9 cellular contexts compared by ENCODE assay signal in the genomic region with DNA sequence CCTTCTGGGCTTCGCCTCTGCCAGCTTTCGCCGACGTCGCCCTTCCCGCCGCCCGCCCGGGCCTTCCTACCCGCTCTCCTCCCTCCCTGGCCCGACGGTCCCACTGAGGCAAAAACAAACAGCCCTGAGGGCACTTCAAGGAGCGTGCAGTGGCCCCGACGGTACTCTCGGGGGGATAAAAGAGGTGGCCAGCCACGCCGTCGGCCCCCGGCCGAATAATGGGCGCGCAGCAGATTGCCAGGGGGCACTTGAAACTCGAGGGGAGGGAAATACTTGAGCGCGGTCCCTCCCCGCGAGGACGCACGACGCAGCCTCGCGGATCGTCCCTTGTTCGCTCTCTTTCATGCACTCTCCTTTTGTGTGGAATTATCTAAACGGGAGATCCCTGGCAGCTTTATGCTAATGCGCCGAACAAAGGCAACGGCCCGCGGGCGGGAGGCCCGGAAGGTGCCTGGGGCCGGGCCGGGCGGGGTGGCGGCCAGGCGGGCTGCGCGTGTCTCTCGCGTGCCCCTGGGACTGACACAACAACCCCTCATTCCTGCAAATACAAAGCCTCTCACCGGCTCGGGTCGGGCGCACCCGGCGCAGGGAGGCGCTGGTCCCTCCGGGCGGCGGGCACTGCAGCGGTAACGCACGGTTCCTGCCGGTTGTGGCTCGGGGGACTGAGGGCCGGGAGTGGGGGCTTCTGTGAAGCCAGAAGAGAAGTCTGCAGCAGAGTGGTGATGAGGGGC. TPM values are rescaled to one million over a fixed set of nuclear protein-coding genes. Genes with fewer than 3 reads are reported as not detected.
DNase-seq lines count a peak whose midpoint lies in the region; ATAC-seq and TF ChIP-seq lines count a peak whose summit lies in the region.
"Had no signal": no experiment of that assay in that cellular context is flagged by ENCODE, and none has a peak within 500 bp of the region (broad histone marks: within the 10 kb centered on the region; RNA-seq: fewer than 3 reads in every experiment).

No MANE protein-coding gene starts in this region.

- no peak for ATAC-seq in GM18867 (IDR thresholded peaks at IDR 0.05; ENCODE audit: unreplicated experiment)
- ATAC-seq in GM21786 (IDR thresholded peaks at IDR 0.05; ENCODE audit: unreplicated experiment), result no peak

- H4K91ac ChIP-seq in H9 (ENCODE audit: insufficient read length, low read depth, low read length), result no peak overlapping the region

- no peak overlapping the region for H3K27ac ChIP-seq in H9 (ENCODE audit: insufficient read length, low read depth, low read length)
- H3K27ac ChIP-seq in breast epithelium, result no peak overlapping the region
- no peak overlapping the region for H3K27ac ChIP-seq in osteoblast (ENCODE audit: low read depth, low read length)
- H3K27ac ChIP-seq: Peyer's patch had no signal

- no peak overlapping the region for H4K8ac ChIP-seq in H9 (replicated peaks; ENCODE audit: insufficient read length, low read depth, low read length)

- H3K23me2 ChIP-seq in H9 (ENCODE audit: insufficient read length, low read depth, low read length, poor library complexity, severe bottlenecking), result peaks cover 31% of the 10 kb centered on the region

- no peak overlapping the region for H2BK12ac ChIP-seq in H9 (ENCODE audit: insufficient read length, low read depth, low read length)

- H3K56ac ChIP-seq in H9 (ENCODE audit: insufficient read length, low read depth, low read length), result no peak overlapping the region

- H3K27ac Mint-ChIP-seq in H9, result peak overlapping the region in 1 of 3 experiments; percentile 55; a peak in 1 of 7 replicates
- H3K27ac Mint-ChIP-seq in activated naive CD4-positive, alpha-beta T cell treated with anti-CD3 and anti-CD28 coated beads, Interleukin-2, amount 10 ng/mL, durations not matched to agents 7 days and 5 days, result no peak overlapping the region

- no CpG with 5 or more reads among the region's 68 CpGs for WGBS in H9 (ENCODE audit: extremely low coverage, insufficient read length, low lambda C conversion rate)

- H3K14ac ChIP-seq in H9 (ENCODE audit: insufficient read depth, low read length), result no peak overlapping the region

- no peaks in the 10 kb centered on the region for H4K20me1 ChIP-seq in H9 (ENCODE audit: control insufficient read depth, insufficient read depth, insufficient read length)
- no peaks in the 10 kb centered on the region for H4K20me1 ChIP-seq in osteoblast (ENCODE audit: insufficient read depth, low read length)

- no peaks in the 10 kb centered on the region for H3K79me1 ChIP-seq in H9 (ENCODE audit: insufficient read depth, low read depth, low read length, poor library complexity, severe bottlenecking)

- peak overlapping the region; percentile 52 to 90 for H3K4me3 Mint-ChIP-seq in H9
- H3K4me3 Mint-ChIP-seq in activated naive CD4-positive, alpha-beta T cell treated with anti-CD3 and anti-CD28 coated beads, Interleukin-2, amount 10 ng/mL, durations not matched to agents 7 days and 5 days, result no peak overlapping the region

- peaks cover 37% of the 10 kb centered on the region for H3K27me3 ChIP-seq in H9 (ENCODE audit: insufficient read depth, low read length)
- H3K27me3 ChIP-seq in breast epithelium, result peaks cover 0 to 84% of the 10 kb centered on the region in 2 donors
- peaks cover 79% of the 10 kb centered on the region for H3K27me3 ChIP-seq in osteoblast (ENCODE audit: insufficient read depth, low read length)

- peak overlapping the region; percentile 19 for H3K18ac ChIP-seq in H9 (ENCODE audit: insufficient read length, low read depth, low read length)

- no peaks in the 10 kb centered on the region for H3K36me3 ChIP-seq in breast epithelium
- H3K36me3 ChIP-seq in osteoblast (ENCODE audit: insufficient read depth, low read length), result no peaks in the 10 kb centered on the region
- H3K36me3 ChIP-seq: Peyer's patch had no signal

- H2BK15ac ChIP-seq in H9 (ENCODE audit: low read depth, low read length), result no peak overlapping the region

- no peak overlapping the region for H3K23ac ChIP-seq in H9 (ENCODE audit: insufficient read length, low read depth, low read length)

- H3K4me1 ChIP-seq in H9 (ENCODE audit: insufficient read depth, low read length) (no peaks in the 10 kb centered on the region), breast epithelium (peaks cover 8 to 10% of the 10 kb centered on the region in 2 donors), osteoblast (ENCODE audit: insufficient read depth, low read length) (no peaks in the 10 kb centered on the region)

- no peak overlapping the region for H2BK20ac ChIP-seq in H9 (ENCODE audit: low read depth, low read length, poor library complexity, severe bottlenecking)

- H2AFZ ChIP-seq in H9 (ENCODE audit: low read length) (no peak overlapping the region), osteoblast (ENCODE audit: low read length) (no peak overlapping the region)

- no peaks in the 10 kb centered on the region for H3K36me3 Mint-ChIP-seq in H9 (ENCODE audit: insufficient read depth in 1 of 3, low read depth in 3 of 3)
- H3K36me3 Mint-ChIP-seq in activated naive CD4-positive, alpha-beta T cell treated with anti-CD3 and anti-CD28 coated beads, Interleukin-2, amount 10 ng/mL, durations not matched to agents 7 days and 5 days, result peaks cover 2% of the 10 kb centered on the region

- H3K4me2 ChIP-seq in H9 (ENCODE audit: insufficient read depth, insufficient read length, low read length) (peak overlapping the region; percentile 54), osteoblast (ENCODE audit: insufficient read depth, low read length) (no peak overlapping the region)

- no peak overlapping the region for H3T11ph ChIP-seq in H9 (ENCODE audit: low read length)

- H3K79me2 ChIP-seq in H9 (ENCODE audit: insufficient read depth, low read length) (no peaks in the 10 kb centered on the region), osteoblast (ENCODE audit: insufficient read depth, low read length) (no peaks in the 10 kb centered on the region)

- TF ChIP-seq CTCF in H9 (conservative IDR thresholded peaks at IDR 0.05) (peak; percentile 30; the same call in 2 of the 3 replicates), breast epithelium (IDR thresholded peaks at IDR 0.05) (no peak), osteoblast (IDR thresholded peaks at IDR 0.05; ENCODE audit: extremely low read depth, low read depth, low read length) (no peak)

- H3K9me3 Mint-ChIP-seq in H9, result no peaks in the 10 kb centered on the region; a peak in 1 of 5 replicates
- H3K9me3 Mint-ChIP-seq in activated naive CD4-positive, alpha-beta T cell treated with anti-CD3 and anti-CD28 coated beads, Interleukin-2, amount 10 ng/mL, durations not matched to agents 7 days and 5 days, result no peaks in the 10 kb centered on the region

- peak overlapping the region in 2 of 3 donors; percentile 20 to 39 for H3K4me3 ChIP-seq in breast epithelium
- no peak overlapping the region for H3K4me3 ChIP-seq in osteoblast (ENCODE audit: insufficient read depth, low read length)
- H3K4me3 ChIP-seq: Peyer's patch had no signal

- intact Hi-C loops in breast epithelium (cut with DNase I; ENCODE audit: low total_unique reads), result loop anchor here (5.0 kb wide), 1 partner anchor 1163 kb away; no protein-coding TSS in a partner anchor

- no peak overlapping the region for H3K9ac ChIP-seq in H9 (ENCODE audit: extremely low read depth, insufficient read length, low read length)

- H4K5ac ChIP-seq in H9 (ENCODE audit: insufficient read length, low read depth, low read length), result no peak overlapping the region

- DNase-seq in H9 (peak; percentile 78), NCI-H2029 treated with DMSO at 0.1 percent for 48 hours (lab: John Stamatoyannopoulos, UW) (peak; percentile 91), breast epithelium (ENCODE audit: low spot score in 2 of 2) (no peak), osteoblast (ENCODE audit: insufficient read length, low spot score, missing footprints) (peak; percentile 77)
- no peak for DNase-seq in activated naive CD4-positive, alpha-beta T cell treated with anti-CD3 and anti-CD28 coated beads, Interleukin-2, amount 10 ng/mL, durations not matched to agents 7 days and 5 days
- DNase-seq: Peyer's patch had no signal

- peaks cover 40 to 47% of the 10 kb centered on the region in 2 experiments for H3K4me1 Mint-ChIP-seq in H9
- H3K4me1 Mint-ChIP-seq in activated naive CD4-positive, alpha-beta T cell treated with anti-CD3 and anti-CD28 coated beads, Interleukin-2, amount 10 ng/mL, durations not matched to agents 7 days and 5 days, result peaks cover 20% of the 10 kb centered on the region

- no peak overlapping the region for H2AK5ac ChIP-seq in H9 (ENCODE audit: insufficient read length, low read length)

- no peak overlapping the region for H2BK120ac ChIP-seq in H9 (ENCODE audit: low read depth, low read length, poor library complexity, severe bottlenecking)

- H3K4ac ChIP-seq in H9 (ENCODE audit: low read depth, low read length), result no peak overlapping the region

- H3K9me3 ChIP-seq in H9 (ENCODE audit: control insufficient read depth, low read depth, low read length) (no peaks in the 10 kb centered on the region), breast epithelium (no peaks in the 10 kb centered on the region), osteoblast (ENCODE audit: low read depth, low read length) (no peaks in the 10 kb centered on the region)
- H3K9me3 ChIP-seq: Peyer's patch had no signal

- no peak overlapping the region for H2BK5ac ChIP-seq in H9 (ENCODE audit: insufficient read length, low read length)

- TF ChIP-seq POLR2A in breast epithelium (IDR thresholded peaks at IDR 0.05), result no peak

- CTCF ChIA-PET in activated naive CD4-positive, alpha-beta T cell treated with anti-CD3 and anti-CD28 coated beads, Interleukin-2, amount 10 ng/mL, durations not matched to agents 7 days and 5 days (lab: Charles Lee), result no interaction called here

- H3K27me3 Mint-ChIP-seq in H9 (ENCODE audit: low read depth), result peaks cover 87% of the 10 kb centered on the region
- H3K27me3 Mint-ChIP-seq in activated naive CD4-positive, alpha-beta T cell treated with anti-CD3 and anti-CD28 coated beads, Interleukin-2, amount 10 ng/mL, durations not matched to agents 7 days and 5 days, result peaks cover 87% of the 10 kb centered on the region

RNA-seq across cellular contexts. Expression of gene INSM1, which starts 3.7 kb away (rescaled TPM):
- total RNA-seq in H9 (2021) (0.81 and 0.83 TPM in 2 replicates), breast epithelium (under 1 TPM in 1 of 3 donors, not detected in 2; 0.48 TPM), osteoblast (not detected in 2 replicates)
- total RNA-seq: lung microvascular endothelial cell had no signal

Comparison
In these comparisons a context has a peak if more than half of its experiments do, and no peak if none do; other contexts are left out.
1. DNase-seq: peak in H9 (single experiment), NCI-H2029 treated with DMSO at 0.1 percent for 48 hours (single experiment) and osteoblast (single experiment); none in breast epithelium (0 of 2) and activated naive CD4-positive, alpha-beta T cell treated with anti-CD3 and anti-CD28 coated beads, Interleukin-2, amount 10 ng/mL, durations not matched to agents 7 days and 5 days (single experiment).